ENCODE assay signal across 9 cellular contexts in genomic region chr2:25853038-25853638, GRCh38. TPM values are rescaled to one million over a fixed set of nuclear protein-coding genes. Genes with fewer than 3 reads are reported as not detected.
DNase-seq lines count a peak whose midpoint lies in the region; ATAC-seq and TF ChIP-seq lines count a peak whose summit lies in the region.
"Had no signal": no experiment of that assay in that cellular context is flagged by ENCODE, and none has a peak within 500 bp of the region (broad histone marks: within the 10 kb centered on the region; RNA-seq: fewer than 3 reads in every experiment).

No MANE protein-coding gene starts in this region.

- H3K27ac Mint-ChIP-seq in activated CD8-positive, alpha-beta T cell treated with anti-CD3 and anti-CD28 coated beads for 36 hours = peak overlapping the region; percentile 88
- H3K27ac Mint-ChIP-seq in natural killer cell treated with Interleukin-12 subunit alpha and Interleukin-12 subunit beta and Interleukin-15 and Interleukin-18, amount 100 ng/mL, for 72 hours = peak overlapping the region; percentile 90 to 92

- peaks cover 7% of the 10 kb centered on the region for H3K36me3 Mint-ChIP-seq in activated CD8-positive, alpha-beta T cell treated with anti-CD3 and anti-CD28 coated beads for 36 hours (ENCODE audit: low read depth)
- no peaks in the 10 kb centered on the region for H3K36me3 Mint-ChIP-seq in natural killer cell treated with Interleukin-12 subunit alpha and Interleukin-12 subunit beta and Interleukin-15 and Interleukin-18, amount 100 ng/mL, for 72 hours

- TF ChIP-seq POLR2A in sigmoid colon (IDR thresholded peaks at IDR 0.05) = no peak

- no peak overlapping the region for H3K4me3 ChIP-seq in sigmoid colon

- CTCF ChIA-PET in GM10248 (lab: Yijun Ruan, JAX) = interaction anchor here (0.8 to 7.5 kb wide), 23 partner anchors 8 to 687 kb away, joined by 3 to 136 read pairs (median 4); partner anchors contain the start of gene ASXL2
- CTCF ChIA-PET in activated CD8-positive, alpha-beta T cell treated with anti-CD3 and anti-CD28 coated beads for 36 hours (lab: Charles Lee) = interaction anchor here (1.0 to 5.8 kb wide), 24 partner anchors 11 to 292 kb away, joined by 3 to 40 read pairs (median 10); partner anchors contain the start of gene ASXL2

- 77% methylated on average over 5 of the region's 5 CpGs for WGBS in sigmoid colon, 2 donors

- no peak for TF ChIP-seq CTCF in GM10248 (IDR thresholded peaks at IDR 0.05; ENCODE audit: control extremely low read depth, extremely low read depth, low read depth, missing control alignments)
- TF ChIP-seq CTCF in activated CD8-positive, alpha-beta T cell treated with anti-CD3 and anti-CD28 coated beads for 36 hours (IDR thresholded peaks at IDR 0.05) = no peak
- TF ChIP-seq CTCF in sigmoid colon (IDR thresholded peaks at IDR 0.05) = no peak

- H3K27me3 Mint-ChIP-seq in activated CD8-positive, alpha-beta T cell treated with anti-CD3 and anti-CD28 coated beads for 36 hours = no peaks in the 10 kb centered on the region
- no peaks in the 10 kb centered on the region for H3K27me3 Mint-ChIP-seq in natural killer cell treated with Interleukin-12 subunit alpha and Interleukin-12 subunit beta and Interleukin-15 and Interleukin-18, amount 100 ng/mL, for 72 hours

- no peak overlapping the region for H3K27ac ChIP-seq in sigmoid colon

- peaks cover 0 to 4% (median 0%) of the 10 kb centered on the region in 4 donors for H3K36me3 ChIP-seq in sigmoid colon

- DNase-seq in GM10248 (ENCODE audit: extremely low spot score) = peak; percentile 24
- peak; percentile 48 for DNase-seq in NAMALWA (ENCODE audit: low spot score)
- no peak for DNase-seq in activated CD8-positive, alpha-beta T cell treated with anti-CD3 and anti-CD28 coated beads for 36 hours
- DNase-seq in natural killer cell treated with Interleukin-12 subunit alpha and Interleukin-12 subunit beta and Interleukin-15 and Interleukin-18, amount 100 ng/mL, for 72 hours (ENCODE audit: low spot score) = no peak
- no peak for DNase-seq in COLO829 (ENCODE audit: low spot score)
- no peak for DNase-seq in sigmoid colon
- DNase-seq: central memory CD4-positive, alpha-beta T cell had no signal

- no peak for TF ChIP-seq EP300 in sigmoid colon (IDR thresholded peaks at IDR 0.05)

- no peak overlapping the region for H3K4me3 Mint-ChIP-seq in activated CD8-positive, alpha-beta T cell treated with anti-CD3 and anti-CD28 coated beads for 36 hours
- peak overlapping the region; percentile 86 for H3K4me3 Mint-ChIP-seq in natural killer cell treated with Interleukin-12 subunit alpha and Interleukin-12 subunit beta and Interleukin-15 and Interleukin-18, amount 100 ng/mL, for 72 hours

- POLR2A ChIA-PET in GM10248 (lab: Yijun Ruan, JAX) = interaction anchor here (0.6 kb wide), 1 partner anchor 277 kb away, joined by 5 read pairs; no protein-coding TSS in a partner anchor
- POLR2A ChIA-PET in activated CD8-positive, alpha-beta T cell treated with anti-CD3 and anti-CD28 coated beads for 36 hours (lab: Charles Lee) = interaction anchor here (1.2 to 3.8 kb wide), 5 partner anchors 9 to 208 kb away, joined by 3 to 13 read pairs (median 3); partner anchors contain the start of gene ASXL2

- H3K9me3 Mint-ChIP-seq in activated CD8-positive, alpha-beta T cell treated with anti-CD3 and anti-CD28 coated beads for 36 hours = no peaks in the 10 kb centered on the region
- H3K9me3 Mint-ChIP-seq in natural killer cell treated with Interleukin-12 subunit alpha and Interleukin-12 subunit beta and Interleukin-15 and Interleukin-18, amount 100 ng/mL, for 72 hours = no peaks in the 10 kb centered on the region

- H3K27me3 ChIP-seq in sigmoid colon = no peaks in the 10 kb centered on the region

- ATAC-seq in activated CD8-positive, alpha-beta T cell treated with anti-CD3 and anti-CD28 coated beads for 36 hours = peak; percentile 21
- ATAC-seq in natural killer cell treated with Interleukin-12 subunit alpha and Interleukin-12 subunit beta and Interleukin-15 and Interleukin-18, amount 100 ng/mL, for 72 hours = no peak
- ATAC-seq in HG02571 (IDR thresholded peaks at IDR 0.05; ENCODE audit: unreplicated experiment) (no peak), GM21526 (IDR thresholded peaks at IDR 0.05; ENCODE audit: low FRiP score, unreplicated experiment) (no peak)

- peaks cover 0 to 17% (median 8%) of the 10 kb centered on the region in 4 donors for H3K4me1 ChIP-seq in sigmoid colon

- intact Hi-C loops in activated CD8-positive, alpha-beta T cell treated with anti-CD3 and anti-CD28 coated beads for 36 hours (cut with micrococcal nuclease) = no loop called here
- intact Hi-C loops in sigmoid colon (cut with DNase I) = loop anchor here (10.0 kb wide), 1 partner anchor 292 kb away; no protein-coding TSS in a partner anchor

- peaks cover 48% of the 10 kb centered on the region for H3K4me1 Mint-ChIP-seq in activated CD8-positive, alpha-beta T cell treated with anti-CD3 and anti-CD28 coated beads for 36 hours (ENCODE audit: low read depth)
- H3K4me1 Mint-ChIP-seq in natural killer cell treated with Interleukin-12 subunit alpha and Interleukin-12 subunit beta and Interleukin-15 and Interleukin-18, amount 100 ng/mL, for 72 hours (ENCODE audit: low read depth in 2 of 2) = peaks cover 30 to 47% of the 10 kb centered on the region in 2 donors

- H3K9me3 ChIP-seq in sigmoid colon = no peaks in the 10 kb centered on the region

RNA-seq across cellular contexts. Expression of gene ASXL2, which starts 25.1 kb away (rescaled TPM):
- total RNA-seq in activated CD8-positive, alpha-beta T cell treated with anti-CD3 and anti-CD28 coated beads for 36 hours = 10 to 100 TPM; 42.5 to 42.8 TPM
- total RNA-seq in natural killer cell treated with Interleukin-12 subunit alpha and Interleukin-12 subunit beta and Interleukin-15 and Interleukin-18, amount 100 ng/mL, for 72 hours = 10 to 100 TPM; 37.2 to 38.8 TPM
- total RNA-seq in sigmoid colon = 10 to 100 TPM; 10.7 to 15.5 (median 14.4) TPM
- polyA plus RNA-seq in sigmoid colon = 1 to 10 TPM; 1.8 to 7.1 (median 2.5) TPM

Comparison
In these comparisons a context has a peak if more than half of its experiments do, and no peak if none do; other contexts are left out.
1. DNase-seq: peak in GM10248 (single experiment) and NAMALWA (single experiment); none in activated CD8-positive, alpha-beta T cell treated with anti-CD3 and anti-CD28 coated beads for 36 hours (single experiment), natural killer cell treated with Interleukin-12 subunit alpha and Interleukin-12 subunit beta and Interleukin-15 and Interleukin-18, amount 100 ng/mL, for 72 hours (single experiment), COLO829 (single experiment) and sigmoid colon (single experiment).